ENCODE assay signal across 15 cellular contexts in the genomic region with DNA sequence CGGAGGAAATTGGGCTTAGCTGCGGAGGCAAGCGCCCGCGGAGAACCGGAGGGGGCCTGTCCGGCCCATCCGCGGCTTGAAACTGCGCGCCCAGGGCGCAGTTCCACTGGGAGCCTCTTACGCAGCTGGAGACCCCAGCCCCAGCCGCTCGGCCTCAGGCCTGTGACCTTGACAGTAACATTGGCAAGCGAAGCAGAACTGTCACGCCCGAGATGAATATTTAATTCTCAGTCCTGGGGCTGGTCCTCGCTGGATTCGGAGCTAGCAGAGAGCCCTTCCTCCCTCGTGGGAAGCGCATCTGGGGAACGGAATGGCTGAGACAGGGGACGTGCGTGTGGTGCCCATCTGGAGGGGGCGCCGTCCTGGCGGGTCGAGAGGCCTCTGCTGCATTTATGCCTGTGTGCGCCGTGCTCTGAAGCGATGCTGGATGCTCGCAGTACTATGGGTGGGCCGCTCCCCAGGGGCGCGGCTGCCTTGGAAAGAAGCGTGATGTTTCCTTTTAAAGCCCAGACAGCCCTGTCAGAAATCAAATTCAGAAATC. TPM values are rescaled to one million over a fixed set of nuclear protein-coding genes. Genes with fewer than 3 reads are reported as not detected.
DNase-seq lines count a peak whose midpoint lies in the region; ATAC-seq, FAIRE-seq and TF ChIP-seq lines count a peak whose summit lies in the region.
"Had no signal": no experiment of that assay in that cellular context is flagged by ENCODE, and none has a peak within 500 bp of the region (broad histone marks: within the 10 kb centered on the region; RNA-seq: fewer than 3 reads in every experiment).

No MANE protein-coding gene starts in this region.

- TF ChIP-seq EP300 in GM12878 (IDR thresholded peaks at IDR 0.05; ENCODE audit: borderline replicate concordance in 1 of 2, control insufficient read depth in 1 of 2, low read depth in 2 of 2, low read length in 2 of 2) (no peak), suprapubic skin (IDR thresholded peaks at IDR 0.05) (no peak)

- H3K9me3 Mint-ChIP-seq in Caco-2 (ENCODE audit: unreplicated experiment) = no peaks in the 10 kb centered on the region
- H3K9me3 Mint-ChIP-seq in naive thymus-derived CD4-positive, alpha-beta T cell = peaks cover 0 to 2% (median 0%) of the 10 kb centered on the region in 11 donors
- H3K9me3 Mint-ChIP-seq: activated CD4-positive, alpha-beta T cell treated with anti-CD3 and anti-CD28 coated beads, Interleukin-2, amount 10 ng/mL, durations not matched to agents 24 days and 14 days; IgD-negative memory B cell had no signal

- H3K27me3 Mint-ChIP-seq in Caco-2 (ENCODE audit: insufficient read depth, unreplicated experiment) = peaks cover 4% of the 10 kb centered on the region
- peaks cover 41 to 57% (median 44%) of the 10 kb centered on the region in 5 donors for H3K27me3 Mint-ChIP-seq in naive thymus-derived CD4-positive, alpha-beta T cell

- POLR2A ChIA-PET in GM12878 (lab: Charles Lee) = no interaction called here
- POLR2A ChIA-PET in Caco-2 (lab: Charles Lee) = no interaction called here
- POLR2A ChIA-PET in naive thymus-derived CD4-positive, alpha-beta T cell (lab: Charles Lee) = no interaction called here

- H3K27ac ChIP-seq in GM12878 (ENCODE audit: control insufficient read depth, insufficient read depth) (no peak overlapping the region), iPS-18a (ENCODE audit: low read length) (no peak overlapping the region), suprapubic skin (no peak overlapping the region)
- H3K27ac ChIP-seq in naive thymus-derived CD4-positive, alpha-beta T cell (ENCODE audit: low read depth, low read length) = no peak overlapping the region

- no peak for FAIRE-seq in GM12878 (lab: Jason Lieb, UNC)
- FAIRE-seq: frontal cortex had no signal

- H3K4me1 ChIP-seq in GM12878 (ENCODE audit: control insufficient read depth, insufficient read depth, low read length) (no peaks in the 10 kb centered on the region), iPS-18a (ENCODE audit: control insufficient read depth, low read depth, low read length) (no peaks in the 10 kb centered on the region), suprapubic skin (peaks cover 18% of the 10 kb centered on the region), Caco-2 (no peaks in the 10 kb centered on the region)
- H3K4me1 ChIP-seq in naive thymus-derived CD4-positive, alpha-beta T cell (ENCODE audit: control insufficient read depth in 2 of 2, insufficient read depth in 2 of 2, low read length in 2 of 2) = no peaks in the 10 kb centered on the region

- H3K4me2 ChIP-seq in GM12878 (ENCODE audit: control insufficient read depth, insufficient read depth) = no peak overlapping the region

- H3K27ac Mint-ChIP-seq in Caco-2 (ENCODE audit: unreplicated experiment) = no peak overlapping the region
- H3K27ac Mint-ChIP-seq in naive thymus-derived CD4-positive, alpha-beta T cell = no peak overlapping the region
- H3K27ac Mint-ChIP-seq: activated CD4-positive, alpha-beta T cell treated with anti-CD3 and anti-CD28 coated beads, Interleukin-2, amount 10 ng/mL, durations not matched to agents 24 days and 14 days had no signal

- RAD21 ChIA-PET in GM12878 (lab: Charles Lee; ENCODE audit: unreplicated experiment) = no interaction called here

- H3K36me3 ChIP-seq in GM12878 (ENCODE audit: control insufficient read depth in 2 of 2, insufficient read depth in 2 of 2, low read length in 1 of 2) (no peaks in the 10 kb centered on the region), iPS-18a (ENCODE audit: control insufficient read depth, low read depth, low read length) (no peaks in the 10 kb centered on the region), suprapubic skin (no peaks in the 10 kb centered on the region), Caco-2 (ENCODE audit: control insufficient read depth, insufficient read depth, low read length) (no peaks in the 10 kb centered on the region)
- no peaks in the 10 kb centered on the region for H3K36me3 ChIP-seq in naive thymus-derived CD4-positive, alpha-beta T cell (ENCODE audit: control insufficient read depth in 2 of 3, insufficient read depth in 3 of 3, low read length in 3 of 3)

- H3K36me3 Mint-ChIP-seq in Caco-2 (ENCODE audit: insufficient read depth, unreplicated experiment) = no peaks in the 10 kb centered on the region
- H3K36me3 Mint-ChIP-seq in naive thymus-derived CD4-positive, alpha-beta T cell = no peaks in the 10 kb centered on the region
- H3K36me3 Mint-ChIP-seq: IgD-negative memory B cell had no signal

- CTCF ChIA-PET in GM12878 (lab: Yijun Ruan, JAX) = no interaction called here
- CTCF ChIA-PET in Caco-2 (lab: Charles Lee) = no interaction called here
- CTCF ChIA-PET in naive thymus-derived CD4-positive, alpha-beta T cell (lab: Charles Lee) = no interaction called here

- BruUV-seq in GM12878 (replicated peaks; lab: Mats Ljungman, UMichigan) (no TSS peak), Caco-2 (replicated peaks; lab: Mats Ljungman, UMichigan) (no TSS peak)

- TF ChIP-seq CTCF in GM12878 (IDR thresholded peaks at IDR 0.05 in 2 of 3, conservative IDR thresholded peaks at IDR 0.05 in 1 of 3; ENCODE audit: control insufficient read depth in 2 of 3, extremely low read depth in 1 of 3, insufficient read depth in 1 of 3, low read depth in 3 of 3, low read length in 3 of 3) (no peak), suprapubic skin (IDR thresholded peaks at IDR 0.05) (no peak), Caco-2 (IDR thresholded peaks at IDR 0.05; ENCODE audit: insufficient read depth in 1 of 2, low read depth in 1 of 2, low read length in 1 of 2, severe bottlenecking in 1 of 2, unreplicated experiment in 1 of 2) (no peak)

- no peak overlapping the region for H3K4me3 ChIP-seq in GM12878
- peak overlapping the region; percentile 44 for H3K4me3 ChIP-seq in iPS-18a (ENCODE audit: low read length)
- peak overlapping the region; percentile 39 for H3K4me3 ChIP-seq in suprapubic skin
- no peak overlapping the region for H3K4me3 ChIP-seq in Caco-2 (ENCODE audit: low read depth, low read length)
- no peak overlapping the region for H3K4me3 ChIP-seq in naive thymus-derived CD4-positive, alpha-beta T cell (ENCODE audit: low read length)

- no peak for ATAC-seq in GM12878
- ATAC-seq in naive thymus-derived CD4-positive, alpha-beta T cell = no peak

- H4K20me1 ChIP-seq in GM12878 (ENCODE audit: control insufficient read depth, insufficient read depth) = no peaks in the 10 kb centered on the region

- no peak overlapping the region for H3K9ac ChIP-seq in GM12878 (ENCODE audit: control insufficient read depth, insufficient read depth, low read length)
- H3K9ac ChIP-seq in iPS-18a (ENCODE audit: low read length) = no peak overlapping the region

- intact Hi-C loops in GM12878 (cut with micrococcal nuclease; ENCODE audit: unreplicated experiment) (no loop called here), Caco-2 (cut with micrococcal nuclease; ENCODE audit: unreplicated experiment) (no loop called here)
- intact Hi-C loops in naive thymus-derived CD4-positive, alpha-beta T cell (cut with micrococcal nuclease) = no loop called here

- H3K4me3 Mint-ChIP-seq in Caco-2 (ENCODE audit: unreplicated experiment) = no peak overlapping the region
- H3K4me3 Mint-ChIP-seq in naive thymus-derived CD4-positive, alpha-beta T cell = peak overlapping the region in 1 of 10 donors; percentile 12
- H3K4me3 Mint-ChIP-seq: activated CD4-positive, alpha-beta T cell treated with anti-CD3 and anti-CD28 coated beads, Interleukin-2, amount 10 ng/mL, durations not matched to agents 24 days and 14 days had no signal

- SMC1A ChIA-PET in GM12878 (lab: Charles Lee; ENCODE audit: uncharacterized antibody, unreplicated experiment) = interaction anchor here (0.6 kb wide), 1 partner anchor 199 kb away, joined by 3 read pairs; no protein-coding TSS in a partner anchor

- H3K9me3 ChIP-seq in GM12878 (replicated peaks; ENCODE audit: control insufficient read depth, insufficient read depth, low read length) (no peaks in the 10 kb centered on the region), iPS-18a (ENCODE audit: control insufficient read depth, low read depth, low read length) (no peaks in the 10 kb centered on the region), suprapubic skin (no peaks in the 10 kb centered on the region), Caco-2 (no peaks in the 10 kb centered on the region)
- H3K9me3 ChIP-seq in naive thymus-derived CD4-positive, alpha-beta T cell (ENCODE audit: control insufficient read depth in 2 of 3, low read length in 3 of 3) = no peaks in the 10 kb centered on the region

- no peaks in the 10 kb centered on the region for H3K79me2 ChIP-seq in GM12878 (ENCODE audit: control insufficient read depth, insufficient read depth, low read length)

- H3K27me3 ChIP-seq in GM12878 (replicated peaks in 1 of 2; ENCODE audit: control insufficient read depth in 2 of 2, insufficient read depth in 2 of 2, low read length in 1 of 2) = peaks cover 7 to 12% of the 10 kb centered on the region in 2 experiments; a peak in 3 of 4 replicates
- peaks cover 99% of the 10 kb centered on the region for H3K27me3 ChIP-seq in iPS-18a (ENCODE audit: control insufficient read depth, insufficient read depth, low read length)
- H3K27me3 ChIP-seq in suprapubic skin = peaks cover 93% of the 10 kb centered on the region
- H3K27me3 ChIP-seq in Caco-2 (replicated peaks; ENCODE audit: control insufficient read depth, insufficient read depth, low read length) = no peaks in the 10 kb centered on the region
- H3K27me3 ChIP-seq in naive thymus-derived CD4-positive, alpha-beta T cell (ENCODE audit: control insufficient read depth in 2 of 2, insufficient read depth in 2 of 2, low read length in 2 of 2) = peaks cover 0 to 3% of the 10 kb centered on the region in 2 donors

- DNase-seq in NCI-H748 (lab: John Stamatoyannopoulos, UW; ENCODE audit: unreplicated experiment) = peak; percentile 52
- DNase-seq in NCI-H748 treated with DMSO at 0.1 percent for 48 hours (lab: John Stamatoyannopoulos, UW) = no peak
- DNase-seq in GM12878 (ENCODE audit: low read depth, low spot score) = no peak
- no peak for DNase-seq in suprapubic skin (ENCODE audit: low spot score in 2 of 2)
- DNase-seq in activated CD4-positive, alpha-beta T cell treated with anti-CD3 and anti-CD28 coated beads, Interleukin-2, amount 50 U/mL, for 4 hours = no peak
- no peak for DNase-seq in Caco-2
- DNase-seq in naive thymus-derived CD4-positive, alpha-beta T cell = no peak
- DNase-seq: activated CD4-positive, alpha-beta T cell treated with anti-CD3 and anti-CD28 coated beads, Interleukin-2, amount 10 ng/mL, durations not matched to agents 24 days and 14 days; NCI-H1417 treated with DMSO at 0.1 percent for 48 hours; SW 1271 had no signal

- in situ Hi-C loops in GM12878 (cut with MboI) = no loop called here

- no peaks in the 10 kb centered on the region for H3K4me1 Mint-ChIP-seq in Caco-2 (ENCODE audit: low read depth, unreplicated experiment)
- peaks cover 0 to 7% (median 4%) of the 10 kb centered on the region in 7 donors for H3K4me1 Mint-ChIP-seq in naive thymus-derived CD4-positive, alpha-beta T cell

- 39% methylated on average over 34 of the region's 37 CpGs for WGBS in GM12878 (ENCODE audit: insufficient coverage, insufficient replicate concordance, low lambda C conversion rate, missing lambda C conversion rate)
- 26% methylated on average over 14 of the region's 37 CpGs for WGBS in suprapubic skin

- no peak for TF ChIP-seq RAD21 in GM12878 (IDR thresholded peaks at IDR 0.05; ENCODE audit: insufficient read depth, low read depth, low read length)

- H2AFZ ChIP-seq in GM12878 (ENCODE audit: control insufficient read depth, low read depth, low read length) = no peak overlapping the region

- TF ChIP-seq POLR2A in GM12878 (IDR thresholded peaks at IDR 0.05; ENCODE audit: low read depth, low read length) (no peak), suprapubic skin (IDR thresholded peaks at IDR 0.05) (no peak)

RNA-seq across cellular contexts. Expression of gene SLC6A17, which starts 1.0 kb away (rescaled TPM):
- not detected in 2 replicates for total RNA-seq in GM12878 (2013; cell fraction: nucleolus; rRNA removed)
- total RNA-seq in GM12878 (2014; rRNA removed) (not detected in 2 replicates), GM12878 (2014; rRNA removed; fragmentation: Illumina TruSeq; extraction: Trizol) (not detected in 2 replicates), GM12878 (2021) (not detected in 2 replicates), suprapubic skin (10 to 100 TPM in 2 of 4 donors, 1 to 10 TPM in 2; 5.2 to 18.6 (median 8.0) TPM), Caco-2 (2022) (not detected in 2 replicates)
- polyA plus RNA-seq in GM12878 (2011; ENCODE audit: low read depth) = not detected
- polyA plus RNA-seq in GM12878 (2011; rRNA removed) (not detected in 2 replicates), GM12878 (2014; fragmentation: Illumina TruSeq; extraction: Trizol) (not detected in 2 replicates), GM12878 (2014; fragmentation: Nextera tagmentation; extraction: Ambion mirVana) (not detected), GM12878 (2014; rRNA removed) (not detected in 2 replicates), GM12878 (2016; fragmentation: Nextera tagmentation; extraction: Ambion mirVana) (not detected)
- polyA plus RNA-seq in GM12878 (2011; cell fraction: cytosol; rRNA removed) = not detected in 2 replicates
- not detected in 2 replicates for polyA plus RNA-seq in GM12878 (2011; cell fraction: nucleus; rRNA removed)
- not detected in 2 replicates for polyA plus RNA-seq in GM12878 (2012)
- not detected in 2 replicates for polyA minus RNA-seq in GM12878 (2011; rRNA and poly(A)+ RNA removed)
- polyA minus RNA-seq in GM12878 (2011; cell fraction: cytosol; rRNA and poly(A)+ RNA removed) = not detected in 2 replicates
- polyA minus RNA-seq in GM12878 (2011; cell fraction: nucleus; rRNA and poly(A)+ RNA removed) = not detected in 2 replicates
- total RNA-seq in naive thymus-derived CD4-positive, alpha-beta T cell = not detected
- not detected for polyA plus RNA-seq in naive thymus-derived CD4-positive, alpha-beta T cell
- total RNA-seq: pulmonary artery endothelial cell had no signal
- polyA plus RNA-seq: IgD-negative memory B cell had no signal

RNA-seq across cellular contexts. Expression of gene UBL4B, which starts 39.0 kb away (rescaled TPM):
- total RNA-seq in GM12878 (2013; cell fraction: nucleolus; rRNA removed) = not detected in 2 replicates
- total RNA-seq in GM12878 (2014; rRNA removed) = not detected in 2 replicates
- not detected in 2 replicates for total RNA-seq in GM12878 (2014; rRNA removed; fragmentation: Illumina TruSeq; extraction: Trizol)
- total RNA-seq in GM12878 (2021) = 0.15 TPM in 1 of 2 replicates, not detected in the other
- not detected for polyA plus RNA-seq in GM12878 (2011; ENCODE audit: low read depth)
- polyA plus RNA-seq in GM12878 (2011; rRNA removed) = not detected in 2 replicates
- polyA plus RNA-seq in GM12878 (2011; cell fraction: cytosol; rRNA removed) = not detected in 2 replicates
- not detected in 2 replicates for polyA plus RNA-seq in GM12878 (2011; cell fraction: nucleus; rRNA removed)
- polyA plus RNA-seq in GM12878 (2012) = not detected in 2 replicates
- polyA plus RNA-seq in GM12878 (2014; fragmentation: Illumina TruSeq; extraction: Trizol) = not detected in 2 replicates
- polyA plus RNA-seq in GM12878 (2014; fragmentation: Nextera tagmentation; extraction: Ambion mirVana) = not detected
- 0.06 TPM in 1 of 2 replicates, not detected in the other for polyA plus RNA-seq in GM12878 (2014; rRNA removed)
- polyA plus RNA-seq in GM12878 (2016; fragmentation: Nextera tagmentation; extraction: Ambion mirVana) = not detected
- polyA minus RNA-seq in GM12878 (2011; rRNA and poly(A)+ RNA removed) = not detected in 2 replicates
- polyA minus RNA-seq in GM12878 (2011; cell fraction: cytosol; rRNA and poly(A)+ RNA removed) = not detected in 2 replicates
- polyA minus RNA-seq in GM12878 (2011; cell fraction: nucleus; rRNA and poly(A)+ RNA removed) = not detected in 2 replicates
- 1 to 10 TPM in 2 of 4 donors, under 1 TPM in 1, not detected in 1; 0.48 to 1.8 (median 1.1) TPM for total RNA-seq in suprapubic skin
- not detected in 2 replicates for total RNA-seq in Caco-2 (2022)
- total RNA-seq in naive thymus-derived CD4-positive, alpha-beta T cell = not detected
- not detected for polyA plus RNA-seq in naive thymus-derived CD4-positive, alpha-beta T cell
- total RNA-seq: activated CD4-positive, alpha-beta T cell treated with anti-CD3 and anti-CD28 coated beads, Interleukin-2, amount 10 ng/mL, durations not matched to agents 24 days and 14 days; Daoy; pulmonary artery endothelial cell had no signal
- polyA plus RNA-seq: IgD-negative memory B cell had no signal

RNA-seq across cellular contexts. Expression of gene KCNC4, which starts 58.9 kb away (rescaled TPM):
- 45.1 and 50.7 TPM in 2 replicates for total RNA-seq in GM12878 (2013; cell fraction: nucleolus; rRNA removed)
- total RNA-seq in GM12878 (2014; rRNA removed) (0.45 and 0.93 TPM in 2 replicates), GM12878 (2014; rRNA removed; fragmentation: Illumina TruSeq; extraction: Trizol) (0.22 and 0.28 TPM in 2 replicates), GM12878 (2021) (1.7 and 1.8 TPM in 2 replicates), suprapubic skin (10 to 100 TPM in 1 of 4 donors, 1 to 10 TPM in 3; 4.5 to 15.8 (median 7.4) TPM), Caco-2 (2022) (5.3 TPM in 2 replicates)
- 0.21 TPM for polyA plus RNA-seq in GM12878 (2011; ENCODE audit: low read depth)
- polyA plus RNA-seq in GM12878 (2011; rRNA removed) (0.62 and 1.2 TPM in 2 replicates), GM12878 (2014; fragmentation: Illumina TruSeq; extraction: Trizol) (0.25 and 0.26 TPM in 2 replicates), GM12878 (2014; fragmentation: Nextera tagmentation; extraction: Ambion mirVana) (under 1 TPM; 0.06 to 0.16 TPM), GM12878 (2014; rRNA removed) (0.83 and 0.90 TPM in 2 replicates), GM12878 (2016; fragmentation: Nextera tagmentation; extraction: Ambion mirVana) (under 1 TPM; 0.06 to 0.47 TPM)
- polyA plus RNA-seq in GM12878 (2011; cell fraction: cytosol; rRNA removed) = 1.2 and 1.3 TPM in 2 replicates
- 8.7 and 9.2 TPM in 2 replicates for polyA plus RNA-seq in GM12878 (2011; cell fraction: nucleus; rRNA removed)
- polyA plus RNA-seq in GM12878 (2012) = 0.45 and 1.1 TPM in 2 replicates
- 2.7 TPM in 2 replicates for polyA minus RNA-seq in GM12878 (2011; rRNA and poly(A)+ RNA removed)
- 0.40 and 0.62 TPM in 2 replicates for polyA minus RNA-seq in GM12878 (2011; cell fraction: cytosol; rRNA and poly(A)+ RNA removed)
- polyA minus RNA-seq in GM12878 (2011; cell fraction: nucleus; rRNA and poly(A)+ RNA removed) = 3.0 and 4.0 TPM in 2 replicates
- total RNA-seq in naive thymus-derived CD4-positive, alpha-beta T cell = 10 to 100 TPM in 4 of 5 experiments, 1 to 10 TPM in 1; 5.8 to 18.2 (median 12.4) TPM
- polyA plus RNA-seq in naive thymus-derived CD4-positive, alpha-beta T cell = 1 to 10 TPM; 1.6 to 2.1 TPM

Comparison
In these comparisons a context has a peak if more than half of its experiments do, and no peak if none do; other contexts are left out.
1. H3K4me3 ChIP-seq: peak in iPS-18a (single experiment) and suprapubic skin (single experiment); none in GM12878 (single experiment), Caco-2 (single experiment) and naive thymus-derived CD4-positive, alpha-beta T cell (single experiment).